19 cellular contexts compared by ENCODE assay signal in genomic region chr20:35395728-35396127, GRCh38.
DNase-seq lines count a peak whose midpoint lies in the region; ATAC-seq and TF ChIP-seq lines count a peak whose summit lies in the region.
"Had no signal": no experiment of that assay in that cellular context is flagged by ENCODE, and none has a peak within 500 bp of the region (broad histone marks: within the 10 kb centered on the region; RNA-seq: fewer than 3 reads in every experiment).

No MANE protein-coding gene starts in this region.

- peak overlapping the region; percentile 69 for H3K27ac ChIP-seq in brain microvascular endothelial cell
- H3K27ac ChIP-seq: BLaER1, testis had no signal

- peaks cover 50% of the 10 kb centered on the region for H3K36me3 Mint-ChIP-seq in activated T-cell treated with anti-CD3 and anti-CD28 coated beads, Interleukin-2, amount 50 U/mL, for 24 hours (ENCODE audit: low read depth)

- peak; percentile 58 for DNase-seq in AG08395 (ENCODE audit: low spot score)
- peak; percentile 71 for DNase-seq in HS-27A (ENCODE audit: low read depth)
- DNase-seq in brain microvascular endothelial cell = peak; percentile 79
- DNase-seq in iris pigment epithelial cell (ENCODE audit: low read depth) = peak; percentile 54
- no peak for DNase-seq in GOT3 (lab: John Stamatoyannopoulos, UW)
- no peak for DNase-seq in activated T-cell treated with anti-CD3 and anti-CD28 coated beads, Interleukin-2, amount 50 U/mL, for 24 hours
- DNase-seq: activated CD4-positive, alpha-beta T cell treated with anti-CD3 and anti-CD28 coated beads for 1 hour; anterior cingulate cortex; effector memory CD8-positive, alpha-beta T cell; kidney; NCI-H146; NCI-H510A; T-cell; testis had no signal

- in situ Hi-C loops in brain microvascular endothelial cell (cut with HindIII; ENCODE audit: low pct_ligation_motif_present, low sequenced_read_pairs) = no loop called here

- peaks cover 41% of the 10 kb centered on the region for H3K4me1 Mint-ChIP-seq in activated T-cell treated with anti-CD3 and anti-CD28 coated beads, Interleukin-2, amount 50 U/mL, for 24 hours (ENCODE audit: low read depth)

- TF ChIP-seq CTCF in brain microvascular endothelial cell (IDR thresholded peaks at IDR 0.05; ENCODE audit: low read depth, low read length, missing control alignments) = peak; percentile 54

- no peaks in the 10 kb centered on the region for H3K27me3 Mint-ChIP-seq in activated T-cell treated with anti-CD3 and anti-CD28 coated beads, Interleukin-2, amount 50 U/mL, for 24 hours
- H3K27me3 Mint-ChIP-seq: effector memory CD8-positive, alpha-beta T cell; progenitor cell of endocrine pancreas; T-cell had no signal

- H3K9me3 Mint-ChIP-seq in activated T-cell treated with anti-CD3 and anti-CD28 coated beads, Interleukin-2, amount 50 U/mL, for 24 hours = no peaks in the 10 kb centered on the region
- H3K9me3 Mint-ChIP-seq: effector memory CD8-positive, alpha-beta T cell; T-cell had no signal

- H3K4me3 Mint-ChIP-seq in activated T-cell treated with anti-CD3 and anti-CD28 coated beads, Interleukin-2, amount 50 U/mL, for 24 hours = no peak overlapping the region
- H3K4me3 Mint-ChIP-seq: effector memory CD8-positive, alpha-beta T cell; T-cell had no signal

- ATAC-seq in HG03378 (IDR thresholded peaks at IDR 0.05; ENCODE audit: unreplicated experiment) (no peak), GM18498 (IDR thresholded peaks at IDR 0.05; ENCODE audit: unreplicated experiment) (no peak)
- ATAC-seq: effector memory CD8-positive, alpha-beta T cell; K562; T-cell had no signal

- no peak overlapping the region for H3K27ac Mint-ChIP-seq in activated T-cell treated with anti-CD3 and anti-CD28 coated beads, Interleukin-2, amount 50 U/mL, for 24 hours
- H3K27ac Mint-ChIP-seq: effector memory CD8-positive, alpha-beta T cell; progenitor cell of endocrine pancreas; T-cell had no signal

- no peak overlapping the region for H3K4me3 ChIP-seq in brain microvascular endothelial cell (ENCODE audit: low read depth, low read length)
- H3K4me3 ChIP-seq: BLaER1, K562, testis had no signal

- H3K27me3 ChIP-seq in brain microvascular endothelial cell (replicated peaks) = no peaks in the 10 kb centered on the region
- H3K27me3 ChIP-seq: BLaER1, testis had no signal

- peaks cover 3% of the 10 kb centered on the region for H3K36me3 ChIP-seq in brain microvascular endothelial cell (replicated peaks)

Comparison
In these comparisons a context has a peak if more than half of its experiments do, and no peak if none do; other contexts are left out.
1. DNase-seq: peak in AG08395 (single experiment), HS-27A (single experiment), brain microvascular endothelial cell (single experiment) and iris pigment epithelial cell (single experiment); none in GOT3 (single experiment) and activated T-cell treated with anti-CD3 and anti-CD28 coated beads, Interleukin-2, amount 50 U/mL, for 24 hours (single experiment).